10 cellular contexts compared by ENCODE assay signal in the genomic region with DNA sequence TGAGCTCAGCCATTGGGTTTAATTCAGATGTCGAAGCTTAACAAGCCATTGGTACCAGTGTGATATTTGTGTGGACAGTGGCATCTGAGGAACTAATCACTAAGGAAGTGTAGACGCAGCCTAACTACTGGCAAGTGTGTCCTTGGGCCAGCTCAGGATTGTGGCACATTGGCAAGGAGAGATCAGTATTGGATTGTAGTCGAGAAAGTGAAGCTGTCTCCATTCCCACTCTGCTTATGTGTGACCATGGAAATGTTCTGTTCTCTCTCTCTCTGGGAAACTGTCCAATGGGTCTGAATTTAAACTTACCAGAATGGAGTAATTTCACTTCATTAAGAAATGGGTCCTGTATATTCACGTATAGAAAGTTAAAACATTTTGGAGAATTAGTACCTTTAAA.
"Had no signal": no experiment of that assay in that cellular context is flagged by ENCODE, and none has a peak within 500 bp of the region (broad histone marks: within the 10 kb centered on the region; RNA-seq: fewer than 3 reads in every experiment).

No MANE protein-coding gene starts in this region.

- H3K27ac Mint-ChIP-seq: activated naive CD4-positive, alpha-beta T cell treated with anti-CD3 and anti-CD28 coated beads, Interleukin-2, amount 10 ng/mL, durations not matched to agents 7 days and 5 days; mesothelial cell of epicardium; stimulated activated effector memory CD8-positive, alpha-beta T cell treated with anti-CD3 and anti-CD28 coated beads, Interleukin-12 subunit alpha, Interleukin-12 subunit beta, amount 100 ng/mL, for 72 hours had no signal

- H3K4me1 Mint-ChIP-seq: activated naive CD4-positive, alpha-beta T cell treated with anti-CD3 and anti-CD28 coated beads, Interleukin-2, amount 10 ng/mL, durations not matched to agents 7 days and 5 days; neural crest cell; stimulated activated effector memory CD8-positive, alpha-beta T cell treated with anti-CD3 and anti-CD28 coated beads, Interleukin-12 subunit alpha, Interleukin-12 subunit beta, amount 100 ng/mL, for 72 hours had no signal

- H3K9me3 Mint-ChIP-seq: activated naive CD4-positive, alpha-beta T cell treated with anti-CD3 and anti-CD28 coated beads, Interleukin-2, amount 10 ng/mL, durations not matched to agents 7 days and 5 days; mesothelial cell of epicardium; neural crest cell; stimulated activated effector memory CD8-positive, alpha-beta T cell treated with anti-CD3 and anti-CD28 coated beads, Interleukin-12 subunit alpha, Interleukin-12 subunit beta, amount 100 ng/mL, for 72 hours had no signal

- DNase-seq: activated CD4-positive, alpha-beta T cell treated with anti-CD3 and anti-CD28 coated beads, Interleukin-2, amount 50 U/mL, for 48 hours; activated naive CD4-positive, alpha-beta T cell treated with anti-CD3 and anti-CD28 coated beads, Interleukin-2, amount 10 ng/mL, durations not matched to agents 7 days and 5 days; central memory CD4-positive, alpha-beta T cell; esophagus squamous epithelium; lower lobe of right lung had no signal

- H3K4me3 Mint-ChIP-seq: activated naive CD4-positive, alpha-beta T cell treated with anti-CD3 and anti-CD28 coated beads, Interleukin-2, amount 10 ng/mL, durations not matched to agents 7 days and 5 days; mesothelial cell of epicardium; neural crest cell; stimulated activated effector memory CD8-positive, alpha-beta T cell treated with anti-CD3 and anti-CD28 coated beads, Interleukin-12 subunit alpha, Interleukin-12 subunit beta, amount 100 ng/mL, for 72 hours had no signal

- ATAC-seq: lower lobe of right lung; SK-N-SH treated with all-trans-retinoic acid at 6 μM for 48 hours; stimulated activated effector memory CD8-positive, alpha-beta T cell treated with anti-CD3 and anti-CD28 coated beads, Interleukin-12 subunit alpha, Interleukin-12 subunit beta, amount 100 ng/mL, for 72 hours had no signal

- H3K36me3 ChIP-seq: lower lobe of right lung had no signal

- H3K27me3 ChIP-seq: esophagus squamous epithelium had no signal

- H3K4me1 ChIP-seq: lower lobe of right lung had no signal

- H3K27ac ChIP-seq: esophagus squamous epithelium, lower lobe of right lung had no signal

- H3K36me3 Mint-ChIP-seq: activated naive CD4-positive, alpha-beta T cell treated with anti-CD3 and anti-CD28 coated beads, Interleukin-2, amount 10 ng/mL, durations not matched to agents 7 days and 5 days; stimulated activated effector memory CD8-positive, alpha-beta T cell treated with anti-CD3 and anti-CD28 coated beads, Interleukin-12 subunit alpha, Interleukin-12 subunit beta, amount 100 ng/mL, for 72 hours had no signal

- H3K9me3 ChIP-seq: esophagus squamous epithelium, lower lobe of right lung had no signal

- H3K27me3 Mint-ChIP-seq: activated naive CD4-positive, alpha-beta T cell treated with anti-CD3 and anti-CD28 coated beads, Interleukin-2, amount 10 ng/mL, durations not matched to agents 7 days and 5 days had no signal

- H3K4me3 ChIP-seq: coronary artery, esophagus squamous epithelium, lower lobe of right lung had no signal
